24 cellular contexts compared by ENCODE assay signal in genomic region chr9:80707120-80707519, GRCh38.
A peak's percentile ranks its signal among the peaks of the same experiment; 100 is the strongest.
DNase-seq lines count a peak whose midpoint lies in the region; ATAC-seq and TF ChIP-seq lines count a peak whose summit lies in the region.
"Had no signal": no experiment of that assay in that cellular context is flagged by ENCODE, and none has a peak within 500 bp of the region (broad histone marks: within the 10 kb centered on the region; RNA-seq: fewer than 3 reads in every experiment).

No MANE protein-coding gene starts in this region.

- H3K9me3 ChIP-seq in smooth muscle cell (replicated peaks; ENCODE audit: low read depth) = no peaks in the 10 kb centered on the region
- H3K9me3 ChIP-seq in thyroid gland = no peaks in the 10 kb centered on the region
- H3K9me3 ChIP-seq: BE2C had no signal

- H3K4me1 ChIP-seq in smooth muscle cell (ENCODE audit: low read depth) (no peaks in the 10 kb centered on the region), thyroid gland (no peaks in the 10 kb centered on the region)
- H3K4me1 ChIP-seq: BE2C, heart right ventricle, uterus had no signal

- DNase-seq in DMS53 (lab: John Stamatoyannopoulos, UW) (peak; percentile 26), DMS53 treated with DMSO at 0.1 percent for 48 hours (lab: John Stamatoyannopoulos, UW; ENCODE audit: unreplicated experiment) (no peak), astrocyte of the spinal cord (ENCODE audit: low read depth, low spot score) (peak; percentile 61), fibroblast of the aortic adventitia (ENCODE audit: low read depth) (peak; percentile 29), smooth muscle cell (lab: John Stamatoyannopoulos, UW; ENCODE audit: unreplicated experiment) (no peak), SIG-M5 treated with dmso at 0.1 percent for 504 hours (lab: John Stamatoyannopoulos, UW; ENCODE audit: unreplicated experiment) (no peak), thyroid gland (no peak)
- DNase-seq: activated CD4-positive, alpha-beta T cell treated with anti-CD3 and anti-CD28 coated beads, Interleukin-2, amount 50 U/mL, for 1 hour; activated effector memory CD4-positive, alpha-beta T cell treated with Interleukin-2 at 50 U/mL for 16 hours; BE2C; caudate nucleus; COR-L47; dorsolateral prefrontal cortex; erythroblast; heart right ventricle; NCI-H1694 treated with DMSO at 0.1 percent for 48 hours; NCI-H748 treated with DMSO at 0.1 percent for 48 hours; nucleus accumbens; SHP77; stimulated activated CD4-positive, alpha-beta T cell treated with anti-CD3 and anti-CD28 coated beads, Interleukin-12 subunit alpha, Interleukin-12 subunit beta, amount 100 ng/mL, for 4 hours; uterus had no signal

- H3F3A ChIP-seq in smooth muscle cell (ENCODE audit: low read depth) = no peaks in the 10 kb centered on the region

- intact Hi-C loops in thyroid gland (cut with DNase I) = no loop called here

- no peaks in the 10 kb centered on the region for H3K36me3 ChIP-seq in smooth muscle cell (ENCODE audit: low read depth)
- H3K36me3 ChIP-seq in thyroid gland = no peaks in the 10 kb centered on the region
- H3K36me3 ChIP-seq: BE2C, heart right ventricle, uterus had no signal

- H3K27me3 ChIP-seq in smooth muscle cell (ENCODE audit: low read depth) (no peaks in the 10 kb centered on the region), thyroid gland (no peaks in the 10 kb centered on the region)
- H3K27me3 ChIP-seq: BE2C, dorsolateral prefrontal cortex, heart right ventricle, uterus had no signal

- TF ChIP-seq POLR2A in thyroid gland (IDR thresholded peaks at IDR 0.05) = no peak

- H3K4me2 ChIP-seq in smooth muscle cell = no peak overlapping the region

- ATAC-seq in GM18909 (IDR thresholded peaks at IDR 0.05; ENCODE audit: poor library complexity, unreplicated experiment) = no peak
- ATAC-seq: heart right ventricle had no signal

- peak overlapping the region; percentile 27 for H3K27ac ChIP-seq in smooth muscle cell (ENCODE audit: low read depth)
- H3K27ac ChIP-seq in thyroid gland = no peak overlapping the region
- H3K27ac ChIP-seq: 22Rv1, dorsolateral prefrontal cortex, heart right ventricle, uterus had no signal

- H3K9ac ChIP-seq in smooth muscle cell (ENCODE audit: low read depth) = no peak overlapping the region

- TF ChIP-seq CTCF in astrocyte of the spinal cord (IDR thresholded peaks at IDR 0.05; ENCODE audit: low read depth, low read length) (no peak), fibroblast of the aortic adventitia (IDR thresholded peaks at IDR 0.05; ENCODE audit: insufficient read depth, low read length) (no peak), smooth muscle cell (IDR thresholded peaks at IDR 0.05; ENCODE audit: borderline replicate concordance, insufficient read depth, poor library complexity, severe bottlenecking) (no peak), thyroid gland (IDR thresholded peaks at IDR 0.05) (no peak)

- H4K20me1 ChIP-seq in smooth muscle cell (ENCODE audit: low read depth) = no peaks in the 10 kb centered on the region

- no peaks in the 10 kb centered on the region for H3K79me2 ChIP-seq in smooth muscle cell (ENCODE audit: low read depth)

- H3K4me3 ChIP-seq in astrocyte of the spinal cord (ENCODE audit: low read depth, low read length) = no peak overlapping the region
- H3K4me3 ChIP-seq in fibroblast of the aortic adventitia (ENCODE audit: low read depth, low read length) = no peak overlapping the region
- H3K4me3 ChIP-seq in smooth muscle cell = no peak overlapping the region
- no peak overlapping the region for H3K4me3 ChIP-seq in thyroid gland (replicated peaks in 1 of 3)
- H3K4me3 ChIP-seq: dorsolateral prefrontal cortex, heart right ventricle, lung, uterus had no signal

- H2AFZ ChIP-seq in smooth muscle cell (ENCODE audit: low read depth) = no peak overlapping the region

- in situ Hi-C loops in astrocyte of the spinal cord (cut with HindIII; ENCODE audit: low sequenced_read_pairs) = no loop called here

Comparison
In these comparisons a context has a peak if more than half of its experiments do, and no peak if none do; other contexts are left out.
1. DNase-seq: peak in DMS53 (single experiment), astrocyte of the spinal cord (single experiment) and fibroblast of the aortic adventitia (single experiment); none in DMS53 treated with DMSO at 0.1 percent for 48 hours (single experiment), smooth muscle cell (single experiment), SIG-M5 treated with dmso at 0.1 percent for 504 hours (single experiment) and thyroid gland (0 of 2).